In the genomic region with DNA sequence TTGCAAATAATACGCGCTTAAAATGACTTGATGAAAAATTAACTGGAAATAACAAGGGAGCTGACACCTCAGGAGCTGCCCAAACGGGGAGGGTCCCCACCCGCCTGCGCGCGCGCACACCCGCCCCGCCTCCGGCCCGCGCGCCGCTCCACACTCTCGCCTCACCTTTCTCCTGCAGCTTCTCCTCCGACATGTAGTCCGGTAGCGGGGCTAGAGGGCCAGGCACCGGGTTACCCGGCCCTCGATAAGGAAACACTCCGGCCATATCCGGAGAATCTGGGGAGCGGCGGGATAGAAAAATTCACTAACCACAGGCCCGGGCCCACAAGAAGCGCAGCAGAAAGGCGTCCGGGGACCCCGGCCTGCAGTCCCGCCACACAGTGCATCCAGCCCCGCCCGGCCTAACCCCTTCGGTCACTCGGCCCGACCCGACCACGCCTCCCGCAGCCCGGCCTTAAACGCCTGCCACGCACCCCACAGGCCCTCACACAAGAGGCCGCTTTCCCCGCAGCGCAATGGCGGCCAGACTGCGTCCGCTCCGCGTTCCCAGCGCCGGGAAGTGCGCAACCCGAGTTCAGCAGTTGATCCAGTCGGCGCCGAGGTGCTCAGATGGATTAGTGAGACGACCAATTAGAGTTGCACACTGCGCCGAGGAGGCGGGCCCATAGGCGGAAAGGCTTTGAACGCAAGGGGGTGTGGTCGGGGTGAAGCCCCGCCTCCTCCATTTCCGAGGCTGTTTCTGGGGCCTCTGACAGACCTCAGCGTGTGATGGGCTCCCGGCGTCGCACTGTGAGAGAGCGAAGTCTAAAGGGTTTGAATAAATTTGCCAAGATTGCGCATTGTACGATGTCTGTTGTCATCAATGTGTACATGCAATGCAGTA, we compare ENCODE assay signal across 8 cellular contexts. TPM values are rescaled to one million over a fixed set of nuclear protein-coding genes. Genes with fewer than 3 reads are reported as not detected.
DNase-seq lines count a peak whose midpoint lies in the region; TF ChIP-seq lines count a peak whose summit lies in the region.

PRPF8 (minus strand) TSS at position 561 of the 883 bp plus-strand sequence; CDS start at position 265, 296 bp downstream.

- H3K4me3 Mint-ChIP-seq in HFFc6: peak within 1 kb of the TSS; percentile 99
- H3K4me3 Mint-ChIP-seq in activated naive CD4-positive, alpha-beta T cell treated with anti-CD3 and anti-CD28 coated beads, Interleukin-2, amount 10 ng/mL, durations not matched to agents 7 days and 5 days: peak within 1 kb of the TSS; percentile 99

- peak within 1 kb of the TSS; percentile 83 for H3K27ac ChIP-seq in SK-N-MC

- peak within 1 kb of the TSS; percentile 98 for H3K27ac Mint-ChIP-seq in HFFc6
- peak within 1 kb of the TSS; percentile 96 for H3K27ac Mint-ChIP-seq in activated naive CD4-positive, alpha-beta T cell treated with anti-CD3 and anti-CD28 coated beads, Interleukin-2, amount 10 ng/mL, durations not matched to agents 7 days and 5 days

- H3K36me3 Mint-ChIP-seq in HFFc6 (ENCODE audit: low read depth): peaks cover 41% of the 10 kb centered on the region
- peaks cover 49% of the 10 kb centered on the region for H3K36me3 Mint-ChIP-seq in activated naive CD4-positive, alpha-beta T cell treated with anti-CD3 and anti-CD28 coated beads, Interleukin-2, amount 10 ng/mL, durations not matched to agents 7 days and 5 days

- H3K4me3 ChIP-seq in NB4 (ENCODE audit: low read depth, low read length) (peak within 1 kb of the TSS; percentile 85), SK-N-MC (peak within 1 kb of the TSS; percentile 99)

- TF ChIP-seq CTCF in HFFc6 (IDR thresholded peaks at IDR 0.05): no peak; the same call in 1 of the 2 replicates
- TF ChIP-seq CTCF in NB4 (IDR thresholded peaks at IDR 0.05; ENCODE audit: low read depth, low read length): no peak

- TF ChIP-seq POLR2A in NB4 (IDR thresholded peaks at IDR 0.05; ENCODE audit: extremely low read depth, insufficient read length): peak; percentile 76

- no peaks in the 10 kb centered on the region for H3K9me3 Mint-ChIP-seq in HFFc6
- no peaks in the 10 kb centered on the region for H3K9me3 Mint-ChIP-seq in activated naive CD4-positive, alpha-beta T cell treated with anti-CD3 and anti-CD28 coated beads, Interleukin-2, amount 10 ng/mL, durations not matched to agents 7 days and 5 days

- DNase-seq in GM04503 (ENCODE audit: low read depth): peak; percentile 83
- peak; percentile 97 for DNase-seq in HFFc6
- peak; percentile 94 for DNase-seq in NB4 (ENCODE audit: low read depth)
- peak; percentile 70 for DNase-seq in SK-N-MC (ENCODE audit: low read depth, low spot score)
- DNase-seq in activated naive CD4-positive, alpha-beta T cell treated with anti-CD3 and anti-CD28 coated beads, Interleukin-2, amount 10 ng/mL, durations not matched to agents 7 days and 5 days: peak; percentile 99
- DNase-seq in germinal center (ENCODE audit: low spot score): peak; percentile 99
- DNase-seq in non-pigmented ciliary epithelial cell (ENCODE audit: low read depth): peak; percentile 85
- peak; percentile 99 for DNase-seq in superior temporal gyrus (ENCODE audit: extremely low spot score)

- peak within 1 kb of the TSS; percentile 98 for H3K9ac ChIP-seq in SK-N-MC (ENCODE audit: insufficient read length)

- H3K4me1 Mint-ChIP-seq in HFFc6 (ENCODE audit: low read depth): peaks cover 27% of the 10 kb centered on the region
- H3K4me1 Mint-ChIP-seq in activated naive CD4-positive, alpha-beta T cell treated with anti-CD3 and anti-CD28 coated beads, Interleukin-2, amount 10 ng/mL, durations not matched to agents 7 days and 5 days: peaks cover 37% of the 10 kb centered on the region

- no peaks in the 10 kb centered on the region for H3K9me3 ChIP-seq in SK-N-MC (ENCODE audit: low read depth, low read length)

- CTCF ChIA-PET in activated naive CD4-positive, alpha-beta T cell treated with anti-CD3 and anti-CD28 coated beads, Interleukin-2, amount 10 ng/mL, durations not matched to agents 7 days and 5 days (lab: Charles Lee): interaction anchor here (0.8 to 2.5 kb wide), 3 partner anchors 15 to 37 kb away, joined by 3 to 15 read pairs (median 4); no protein-coding TSS in a partner anchor

- peaks cover 41% of the 10 kb centered on the region for H3K36me3 ChIP-seq in SK-N-MC (ENCODE audit: insufficient read depth, low read length)

- H3K27me3 Mint-ChIP-seq in HFFc6 (ENCODE audit: insufficient read depth): peaks cover 3% of the 10 kb centered on the region
- peaks cover 4% of the 10 kb centered on the region for H3K27me3 Mint-ChIP-seq in activated naive CD4-positive, alpha-beta T cell treated with anti-CD3 and anti-CD28 coated beads, Interleukin-2, amount 10 ng/mL, durations not matched to agents 7 days and 5 days

RNA-seq across cellular contexts. Expression of gene PRPF8, which starts in this region (rescaled TPM):
- total RNA-seq in HFFc6 (2021; fragmentation: NEBNext Ultra II Directional; extraction: Animal tissue kit (Norgen Biotek cat#: 25700)): 100 to 1,000 TPM; 224 to 285 (median 248) TPM

Comparison
In these comparisons a context has a peak if more than half of its experiments do, and no peak if none do; other contexts are left out.
1. Peak in every context shown above with its lines: DNase-seq, H3K4me3 ChIP-seq and H3K27ac ChIP-seq.